In genomic region chr21:32519945-32520884, GRCh38 we compare ENCODE assay signal across 14 cellular contexts.
DNase-seq lines count a peak whose midpoint lies in the region; ATAC-seq, FAIRE-seq and TF ChIP-seq lines count a peak whose summit lies in the region.
"Had no signal": no experiment of that assay in that cellular context is flagged by ENCODE, and none has a peak within 500 bp of the region (broad histone marks: within the 10 kb centered on the region; RNA-seq: fewer than 3 reads in every experiment).

No MANE protein-coding gene starts in this region.

- DNase-seq in right atrium auricular region (ENCODE audit: low spot score) (no peak), Right ventricle myocardium inferior (ENCODE audit: missing footprints) (no peak), esophagus squamous epithelium (lab: John Stamatoyannopoulos, UW) (no peak), ovary (no peak), vagina (ENCODE audit: extremely low spot score in 2 of 2) (no peak), H4 (ENCODE audit: low spot score) (no peak), RCC 7860 (ENCODE audit: low spot score) (no peak), HuH-7.5 (ENCODE audit: low spot score) (no peak)
- DNase-seq: KG1; naive thymus-derived CD8-positive, alpha-beta T cell; NCI-H524 had no signal

- H3K4me3 ChIP-seq in right atrium auricular region = no peak overlapping the region
- H3K4me3 ChIP-seq in esophagus squamous epithelium = no peak overlapping the region
- no peak overlapping the region for H3K4me3 ChIP-seq in ovary
- no peak overlapping the region for H3K4me3 ChIP-seq in vagina

- H3K9me3 ChIP-seq in right atrium auricular region = no peaks in the 10 kb centered on the region
- no peaks in the 10 kb centered on the region for H3K9me3 ChIP-seq in esophagus squamous epithelium
- H3K9me3 ChIP-seq in ovary = no peaks in the 10 kb centered on the region
- no peaks in the 10 kb centered on the region for H3K9me3 ChIP-seq in vagina

- H3K27ac ChIP-seq in right atrium auricular region = peak overlapping the region; percentile 76 to 85
- peak overlapping the region in 3 of 4 donors; percentile 66 to 79 (median 78) for H3K27ac ChIP-seq in esophagus squamous epithelium
- H3K27ac ChIP-seq in ovary = peak overlapping the region; percentile 20 to 25
- peak overlapping the region; percentile 77 for H3K27ac ChIP-seq in vagina

- ATAC-seq in Right ventricle myocardium inferior = no peak
- ATAC-seq: naive thymus-derived CD8-positive, alpha-beta T cell had no signal

- TF ChIP-seq POLR2A in esophagus squamous epithelium (IDR thresholded peaks at IDR 0.05) (no peak), ovary (IDR thresholded peaks at IDR 0.05) (no peak), vagina (IDR thresholded peaks at IDR 0.05) (no peak)

- WGBS in esophagus squamous epithelium, 2 donors = 73 to 79% methylated on average over 6 to 7 of the region's 12 CpGs
- WGBS in ovary, 3 donors = 78 to 86% (median 84%) methylated on average over 12 of the region's 12 CpGs

- TF ChIP-seq CTCF in right atrium auricular region (IDR thresholded peaks at IDR 0.05) (no peak), esophagus squamous epithelium (IDR thresholded peaks at IDR 0.05) (no peak), ovary (IDR thresholded peaks at IDR 0.05) (no peak), vagina (IDR thresholded peaks at IDR 0.05) (no peak)

- FAIRE-seq in RCC 7860 (lab: Jason Lieb, UNC) = no peak
- FAIRE-seq: bronchial epithelial cell, endometrium, H54 had no signal

- intact Hi-C loops in Right ventricle myocardium inferior (cut with DNase I) = loop anchor here (2.0 to 5.0 kb wide), 2 partner anchors 42 to 107 kb away; partner anchors contain the start of gene EVA1C
- intact Hi-C loops in esophagus squamous epithelium (cut with DNase I) = no loop called here
- intact Hi-C loops in ovary (cut with DNase I) = loop anchor here in 1 of 4 donors (5.0 kb wide), 1 partner anchor 108 kb away; the partner anchor contains the start of gene EVA1C
- intact Hi-C loops in vagina (cut with DNase I) = loop anchor here (5.0 kb wide), 1 partner anchor 108 kb away; the partner anchor contains the start of gene EVA1C

- no peaks in the 10 kb centered on the region for H3K36me3 ChIP-seq in right atrium auricular region
- peaks cover 0 to 4% (median 4%) of the 10 kb centered on the region in 3 donors for H3K36me3 ChIP-seq in esophagus squamous epithelium
- H3K36me3 ChIP-seq in ovary = no peaks in the 10 kb centered on the region
- H3K36me3 ChIP-seq in vagina = no peaks in the 10 kb centered on the region

- no peak for TF ChIP-seq EP300 in ovary (IDR thresholded peaks at IDR 0.05)

- H3K4me1 ChIP-seq in right atrium auricular region = peaks cover 0 to 51% of the 10 kb centered on the region in 2 donors
- peaks cover 9 to 48% (median 31%) of the 10 kb centered on the region in 3 donors for H3K4me1 ChIP-seq in esophagus squamous epithelium
- H3K4me1 ChIP-seq in ovary (ENCODE audit: insufficient read depth) = peaks cover 7% of the 10 kb centered on the region
- H3K4me1 ChIP-seq in vagina = peaks cover 69% of the 10 kb centered on the region

- H3K27me3 ChIP-seq in right atrium auricular region (no peaks in the 10 kb centered on the region), esophagus squamous epithelium (no peaks in the 10 kb centered on the region), ovary (no peaks in the 10 kb centered on the region), vagina (no peaks in the 10 kb centered on the region)

Comparison
In these comparisons a context has a peak if more than half of its experiments do, and no peak if none do; other contexts are left out.
1. H3K27ac ChIP-seq: peak in every context shown above with its lines; median percentile 80 in right atrium auricular region; 78 in esophagus squamous epithelium; 77 in vagina; 22 in ovary.